Comparison of ENCODE assay signal across 8 cellular contexts in the genomic region with DNA sequence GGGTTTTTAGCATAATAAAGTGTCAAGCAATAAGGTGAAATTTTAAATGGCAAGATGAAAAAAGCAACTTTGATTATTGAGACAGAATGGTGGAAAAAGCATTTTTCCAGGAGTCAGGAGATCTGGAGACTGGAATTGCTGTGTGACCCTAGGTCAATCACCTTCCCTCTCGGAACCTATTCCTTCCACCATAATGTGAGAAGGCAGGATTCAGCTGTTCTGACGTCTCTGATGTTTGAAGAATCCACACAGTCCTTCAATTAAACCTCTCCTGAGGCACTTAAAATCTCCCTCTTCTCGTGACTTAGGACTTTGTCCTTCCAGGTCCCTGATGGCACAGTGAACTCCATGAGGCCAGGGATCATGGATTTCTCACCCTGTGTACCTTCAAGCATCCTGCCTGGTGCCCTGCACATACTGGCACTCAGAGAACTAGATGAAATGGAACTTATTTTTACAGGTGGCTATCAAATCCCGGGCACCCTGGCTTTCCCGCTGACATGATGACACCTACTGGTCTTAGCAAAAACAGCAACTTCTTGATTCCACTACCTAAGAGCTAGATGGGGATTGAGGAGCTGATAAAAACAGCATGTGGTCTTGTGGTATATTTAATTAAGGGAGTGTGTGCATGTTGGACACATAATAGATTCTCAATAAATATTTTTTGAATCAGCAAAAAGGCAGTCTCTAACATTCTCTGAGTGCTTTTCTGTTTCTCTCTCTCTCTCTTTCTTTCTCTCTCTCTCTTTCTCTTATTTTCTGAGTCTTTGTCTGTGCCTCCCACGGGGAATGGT. TPM values are rescaled to one million over a fixed set of nuclear protein-coding genes. Genes with fewer than 3 reads are reported as not detected.
A peak's percentile ranks its signal among the peaks of the same experiment; 100 is the strongest.
DNase-seq lines count a peak whose midpoint lies in the region; TF ChIP-seq lines count a peak whose summit lies in the region.

No MANE protein-coding gene starts in this region.

- TF ChIP-seq CTCF in GM10266 (IDR thresholded peaks at IDR 0.05; ENCODE audit: control insufficient read depth, insufficient read depth, low read depth, missing control alignments) (peak; percentile 77), cardiac fibroblast (IDR thresholded peaks at IDR 0.05; ENCODE audit: low read depth, low read length) (peak; percentile 82)

- no peak overlapping the region for H3K4me3 ChIP-seq in cardiac fibroblast (replicated peaks in 1 of 2; ENCODE audit: low read depth in 2 of 2, low read length in 2 of 2)

- no peak overlapping the region for H3K27ac Mint-ChIP-seq in T-helper 2 cell treated with Interferon-gamma antibody and Interleukin-4, amounts not matched to agents 5 μg/mL and 100 μg/mL, for 36 hours

- H3K9me3 Mint-ChIP-seq in T-helper 2 cell treated with Interferon-gamma antibody and Interleukin-4, amounts not matched to agents 5 μg/mL and 100 μg/mL, for 36 hours: no peaks in the 10 kb centered on the region

- no peak overlapping the region for H3K4me3 Mint-ChIP-seq in T-helper 2 cell treated with Interferon-gamma antibody and Interleukin-4, amounts not matched to agents 5 μg/mL and 100 μg/mL, for 36 hours

- H3K4me1 Mint-ChIP-seq in T-helper 2 cell treated with Interferon-gamma antibody and Interleukin-4, amounts not matched to agents 5 μg/mL and 100 μg/mL, for 36 hours (ENCODE audit: low read depth): peaks cover 4% of the 10 kb centered on the region

- DNase-seq in A172 (ENCODE audit: low spot score) (peak; percentile 66), GM10266 (ENCODE audit: extremely low spot score) (peak; percentile 58), NCI-H187 (lab: John Stamatoyannopoulos, UW) (peak; percentile 43 to 59), cardiac fibroblast (ENCODE audit: low read depth in 2 of 2) (peak; percentile 77), kidney tubule cell (ENCODE audit: low spot score) (peak; percentile 71), NCI-H128 (lab: John Stamatoyannopoulos, UW; ENCODE audit: unreplicated experiment) (no peak)
- DNase-seq in T-helper 2 cell treated with Interferon-gamma antibody and Interleukin-4, amounts not matched to agents 5 μg/mL and 100 μg/mL, for 36 hours (ENCODE audit: low spot score): peak; percentile 18
- DNase-seq in stimulated activated CD4-positive, alpha-beta T cell treated with anti-CD3 and anti-CD28 coated beads, TNF-alpha, amount 100 ng/mL, for 24 hours (ENCODE audit: low read depth in 3 of 3): peak in 2 of 3 experiments; percentile 5 to 7

- no peaks in the 10 kb centered on the region for H3K36me3 Mint-ChIP-seq in T-helper 2 cell treated with Interferon-gamma antibody and Interleukin-4, amounts not matched to agents 5 μg/mL and 100 μg/mL, for 36 hours (ENCODE audit: low read depth)

- peaks cover 10% of the 10 kb centered on the region for H3K27me3 Mint-ChIP-seq in T-helper 2 cell treated with Interferon-gamma antibody and Interleukin-4, amounts not matched to agents 5 μg/mL and 100 μg/mL, for 36 hours (ENCODE audit: low read depth)

RNA-seq across cellular contexts. Expression of gene CCDC182, which starts 2.3 kb away (rescaled TPM):
- not detected in 2 replicates for total RNA-seq in A172 (2014; rRNA removed; shearing (Covaris generic))
